In genomic region chr14:102028733-102029132, GRCh38 we compare ENCODE assay signal across 11 cellular contexts. TPM values are rescaled to one million over a fixed set of nuclear protein-coding genes. Genes with fewer than 3 reads are reported as not detected.
A peak's percentile ranks its signal among the peaks of the same experiment; 100 is the strongest.
DNase-seq lines count a peak whose midpoint lies in the region; ATAC-seq and TF ChIP-seq lines count a peak whose summit lies in the region.
"Had no signal": no experiment of that assay in that cellular context is flagged by ENCODE, and none has a peak within 500 bp of the region (broad histone marks: within the 10 kb centered on the region; RNA-seq: fewer than 3 reads in every experiment).

No MANE protein-coding gene starts in this region.

- ATAC-seq in HG02610 (IDR thresholded peaks at IDR 0.05; ENCODE audit: unreplicated experiment) (no peak), gastroesophageal sphincter (no peak)
- ATAC-seq: naive thymus-derived CD8-positive, alpha-beta T cell had no signal

- H3K27ac ChIP-seq in RWPE1 (peak overlapping the region; percentile 79), ovary (no peak overlapping the region), gastroesophageal sphincter (peak overlapping the region in 2 of 4 donors; percentile 38 to 45)

- WGBS in ovary, 3 donors = 74 to 80% (median 76%) methylated on average over 3 of the region's 3 CpGs
- WGBS in gastroesophageal sphincter (ENCODE audit: low coverage in 1 of 2), 2 donors = 43 to 55% methylated on average over 3 of the region's 3 CpGs

- TF ChIP-seq EP300 in ovary (IDR thresholded peaks at IDR 0.05) (no peak), gastroesophageal sphincter (IDR thresholded peaks at IDR 0.05) (no peak)

- no peaks in the 10 kb centered on the region for H3K27me3 ChIP-seq in skeletal muscle satellite cell (ENCODE audit: control insufficient read depth, insufficient read depth, low read length)
- H3K27me3 ChIP-seq in ovary = no peaks in the 10 kb centered on the region
- H3K27me3 ChIP-seq in gastroesophageal sphincter = no peaks in the 10 kb centered on the region

- POLR2A ChIA-PET in RWPE1 (lab: Yijun Ruan, JAX; ENCODE audit: low non-redundant PET) = no interaction called here

- TF ChIP-seq POLR2A in ovary (IDR thresholded peaks at IDR 0.05) = no peak
- no peak for TF ChIP-seq POLR2A in gastroesophageal sphincter (IDR thresholded peaks at IDR 0.05)

- H3K4me1 ChIP-seq in skeletal muscle satellite cell (ENCODE audit: control insufficient read depth, insufficient read depth, low read length) (peaks cover 19% of the 10 kb centered on the region), ovary (ENCODE audit: insufficient read depth) (no peaks in the 10 kb centered on the region), gastroesophageal sphincter (peaks cover 0 to 4% (median 0%) of the 10 kb centered on the region in 3 donors)

- no peak for TF ChIP-seq CTCF in RWPE1 (conservative IDR thresholded peaks at IDR 0.05; ENCODE audit: low read depth)
- TF ChIP-seq CTCF in fibroblast of the aortic adventitia (IDR thresholded peaks at IDR 0.05; ENCODE audit: insufficient read depth, low read length) = no peak
- TF ChIP-seq CTCF in ovary (IDR thresholded peaks at IDR 0.05) = no peak
- TF ChIP-seq CTCF in gastroesophageal sphincter (IDR thresholded peaks at IDR 0.05) = no peak

- H3K4me3 ChIP-seq in fibroblast of the aortic adventitia (ENCODE audit: low read depth, low read length) (no peak overlapping the region), skeletal muscle satellite cell (ENCODE audit: low read length) (no peak overlapping the region), ovary (no peak overlapping the region), gastroesophageal sphincter (no peak overlapping the region)

- CTCF ChIA-PET in RWPE1 (lab: Yijun Ruan, JAX) = interaction anchor here (0.6 kb wide), 1 partner anchor 430 kb away, joined by 3 read pairs; no protein-coding TSS in a partner anchor

- H3K36me3 ChIP-seq in skeletal muscle satellite cell (ENCODE audit: insufficient read depth, low read length) (peaks cover 80% of the 10 kb centered on the region), ovary (no peaks in the 10 kb centered on the region), gastroesophageal sphincter (peaks cover 12 to 100% of the 10 kb centered on the region in 2 donors)

- H3K4me2 ChIP-seq in skeletal muscle satellite cell (ENCODE audit: low read length) = peak overlapping the region; percentile 32

- H3K9me3 ChIP-seq in skeletal muscle satellite cell (replicated peaks; ENCODE audit: low read length) (no peaks in the 10 kb centered on the region), ovary (no peaks in the 10 kb centered on the region), gastroesophageal sphincter (no peaks in the 10 kb centered on the region)

- peak overlapping the region; percentile 46 for H3K9ac ChIP-seq in skeletal muscle satellite cell (ENCODE audit: low read depth, low read length)

- peak; percentile 26 for DNase-seq in ELF-1 (ENCODE audit: low read depth, low spot score)
- peak; percentile 38 for DNase-seq in RWPE1 (ENCODE audit: low spot score)
- DNase-seq in fibroblast of the aortic adventitia (ENCODE audit: low read depth) = peak; percentile 85
- no peak for DNase-seq in NCI-H2171 (lab: John Stamatoyannopoulos, UW)
- no peak for DNase-seq in ovary
- DNase-seq: activated naive CD4-positive, alpha-beta T cell treated with anti-CD3 and anti-CD28 coated beads for 36 hours; naive thymus-derived CD8-positive, alpha-beta T cell; NCI-H526 had no signal

- intact Hi-C loops in ovary (cut with DNase I) = no loop called here

RNA-seq across cellular contexts. Expression of gene HSP90AA1, which starts 58.1 kb away (rescaled TPM):
- total RNA-seq in fibroblast of the aortic adventitia (ENCODE audit: low replicate concordance) (323 and 368 TPM in 2 replicates), ovary (100 to 1,000 TPM; 250 to 502 (median 299) TPM), gastroesophageal sphincter (100 to 1,000 TPM; 421 to 585 (median 537) TPM)
- total RNA-seq in skeletal muscle satellite cell (2012; rRNA removed) = 439 and 496 TPM in 2 replicates
- polyA plus RNA-seq in ovary = 100 to 1,000 TPM; 197 to 319 TPM

Comparison
In these comparisons a context has a peak if more than half of its experiments do, and no peak if none do; other contexts are left out.
1. DNase-seq: peak in ELF-1 (single experiment), RWPE1 (single experiment) and fibroblast of the aortic adventitia (single experiment); none in NCI-H2171 (single experiment) and ovary (0 of 5).